1 cellular context compared by ENCODE assay signal in the genomic region with DNA sequence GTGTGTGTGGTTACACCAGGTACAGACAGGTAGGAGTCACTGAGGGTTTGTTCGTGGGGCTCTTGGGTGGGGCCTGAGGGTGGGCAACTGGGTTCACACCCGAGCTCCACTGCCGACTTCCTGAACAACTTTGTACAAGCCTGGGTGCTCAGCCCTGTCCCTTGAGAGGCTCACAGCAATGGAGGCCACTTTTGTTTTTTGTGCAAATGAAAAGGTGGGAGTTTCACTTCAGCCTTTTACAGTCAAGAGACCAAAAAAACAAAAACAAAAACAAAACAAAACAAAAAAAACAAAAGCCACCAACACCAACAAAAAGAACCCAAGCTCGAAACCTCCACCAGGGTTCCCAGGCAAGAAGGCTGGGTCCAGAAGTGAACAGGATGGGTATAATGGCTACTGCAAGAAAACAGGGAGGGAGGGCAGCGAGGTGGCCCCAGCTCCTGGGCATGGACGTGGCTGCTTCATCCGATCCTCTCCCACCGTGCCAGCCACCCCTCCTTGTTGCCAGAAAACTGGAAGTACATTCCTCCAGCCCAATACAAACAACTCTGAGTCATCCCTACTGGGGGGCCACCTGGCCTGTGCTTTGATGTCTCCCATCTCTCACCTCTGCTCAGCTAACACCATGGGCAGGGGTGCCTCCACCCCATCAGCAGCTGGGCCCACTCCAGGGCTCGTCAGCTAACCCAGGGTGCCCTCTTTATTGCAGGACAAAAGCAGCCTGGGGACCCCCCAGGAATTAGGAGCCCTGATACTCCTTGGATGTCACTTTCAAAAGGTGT.
TF ChIP-seq lines count a peak whose summit lies in the region.

No MANE protein-coding gene starts in this region.

TF ChIP-seq in HepG2, 621 proteins besides CTCF, POLR2A, EP300 and RAD21 (continued from another document):
- TF ChIP-seq, protein P1, sequence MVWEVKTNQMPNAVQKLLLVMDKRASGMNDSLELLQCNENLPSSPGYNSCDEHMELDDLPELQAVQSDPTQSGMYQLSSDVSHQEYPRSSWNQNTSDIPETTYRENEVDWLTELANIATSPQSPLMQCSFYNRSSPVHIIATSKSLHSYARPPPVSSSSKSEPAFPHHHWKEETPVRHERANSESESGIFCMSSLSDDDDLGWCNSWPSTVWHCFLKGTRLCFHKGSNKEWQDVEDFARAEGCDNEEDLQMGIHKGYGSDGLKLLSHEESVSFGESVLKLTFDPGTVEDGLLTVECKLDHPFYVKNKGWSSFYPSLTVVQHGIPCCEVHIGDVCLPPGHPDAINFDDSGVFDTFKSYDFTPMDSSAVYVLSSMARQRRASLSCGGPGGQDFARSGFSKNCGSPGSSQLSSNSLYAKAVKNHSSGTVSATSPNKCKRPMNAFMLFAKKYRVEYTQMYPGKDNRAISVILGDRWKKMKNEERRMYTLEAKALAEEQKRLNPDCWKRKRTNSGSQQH (CRISPR knock-in tag; IDR thresholded peaks at IDR 0.05; ENCODE audit: low read depth): no peak
- TF ChIP-seq, protein P2, sequence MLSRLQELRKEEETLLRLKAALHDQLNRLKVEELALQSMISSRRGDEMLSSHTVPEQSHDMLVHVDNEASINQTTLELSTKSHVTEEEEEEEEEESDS (CRISPR knock-in tag; IDR thresholded peaks at IDR 0.05; ENCODE audit: borderline replicate concordance): no peak
- no peak for TF ChIP-seq HMGA1 (CRISPR knock-in tag; conservative IDR thresholded peaks at IDR 0.05)
- 0 out of 2 replicates have a peak, but pooled peaks have one; percentile 46 for TF ChIP-seq ZNF20 (CRISPR knock-in tag; IDR thresholded peaks at IDR 0.05)
- no peak for TF ChIP-seq FUBP1 (CRISPR knock-in tag; IDR thresholded peaks at IDR 0.05; ENCODE audit: borderline replicate concordance)
- TF ChIP-seq NFE2 (CRISPR knock-in tag; IDR thresholded peaks at IDR 0.05): peak; percentile 53; the same call in 1 of the 2 replicates
- TF ChIP-seq ARNTL (CRISPR knock-in tag; IDR thresholded peaks at IDR 0.05): 0 out of 2 replicates have a peak, but pooled peaks have one; percentile 30
